8 cellular contexts compared by ENCODE assay signal in genomic region chr21:33266050-33266783, GRCh38. TPM values are rescaled to one million over a fixed set of nuclear protein-coding genes. Genes with fewer than 3 reads are reported as not detected.
DNase-seq lines count a peak whose midpoint lies in the region; ATAC-seq, FAIRE-seq and TF ChIP-seq lines count a peak whose summit lies in the region.

Gene IL10RB, plus strand, starts transcription at chr21:33266367. Its CDS starts 99 bp downstream, at chr21:33266466.

- H3K27ac ChIP-seq in PC-9 (no peak within 1 kb of the TSS), epithelial cell of prostate (peak within 1 kb of the TSS; percentile 40)

- peak within 1 kb of the TSS; percentile 91 for H2AFZ ChIP-seq in PC-9

- H3K36me3 ChIP-seq in BE2C, result no peaks in the 10 kb centered on the region
- H3K36me3 ChIP-seq in PC-9 (ENCODE audit: low read depth), result no peaks in the 10 kb centered on the region
- no peaks in the 10 kb centered on the region for H3K36me3 ChIP-seq in mucosa of stomach (ENCODE audit: control insufficient read depth, insufficient read depth, low read length)

- no TSS peak for BruUV-seq in PC-9 (replicated peaks; lab: Mats Ljungman, UMichigan)

- CTCF ChIA-PET in PC-9 (lab: Charles Lee), result interaction anchor here (0.5 kb wide), 1 partner anchor 176 kb away, joined by 3 read pairs; no protein-coding TSS in a partner anchor

- no peaks in the 10 kb centered on the region for H4K20me1 ChIP-seq in PC-9 (ENCODE audit: insufficient read depth)

- H3K4me2 ChIP-seq in PC-9, result peak within 1 kb of the TSS; percentile 83

- H3K4me1 ChIP-seq in BE2C, result no peaks in the 10 kb centered on the region; the same call in 1 of the 2 replicates
- H3K4me1 ChIP-seq in PC-9 (replicated peaks; ENCODE audit: insufficient read depth), result peaks cover 23% of the 10 kb centered on the region
- peaks cover 40% of the 10 kb centered on the region for H3K4me1 ChIP-seq in mucosa of stomach (ENCODE audit: control insufficient read depth, insufficient read depth, low read length)

- peak; percentile 78 for DNase-seq in BE2C
- DNase-seq in HTR-8/SVneo (ENCODE audit: insufficient read length, low spot score), result peak; percentile 79
- DNase-seq in PC-9, result peak in 1 of 2 experiments; percentile 55
- peak; percentile 81 for DNase-seq in activated T-cell treated with anti-CD3 and anti-CD28 coated beads, Interleukin-2, amount 50 U/mL, for 1 hour
- DNase-seq in epithelial cell of prostate (ENCODE audit: low read depth, low spot score), result no peak
- DNase-seq in stimulated activated CD8-positive, alpha-beta memory T cell treated with anti-CD3 and anti-CD28 coated beads, Interleukin-4, amount 100 ng/mL, for 4 hours (ENCODE audit: low read depth in 2 of 2, low spot score in 1 of 2), result peak; percentile 31 to 40

- H3K9me2 ChIP-seq in PC-9 (ENCODE audit: insufficient read depth), result no peaks in the 10 kb centered on the region

- no peaks in the 10 kb centered on the region for H3K79me2 ChIP-seq in PC-9 (ENCODE audit: low read depth)

- TF ChIP-seq CTCF in BE2C (IDR thresholded peaks at IDR 0.05; ENCODE audit: low read depth, low read length) (0 out of 2 replicates have a peak, but pooled peaks have one; percentile 1), PC-9 (conservative IDR thresholded peaks at IDR 0.05) (no peak)

- no peak for FAIRE-seq in HTR-8/SVneo (lab: Jason Lieb, UNC)

- peaks cover 26% of the 10 kb centered on the region; the same call in 1 of the 2 replicates for H3F3A ChIP-seq in PC-9 (ENCODE audit: insufficient read depth, low read depth)

- H3K9me3 ChIP-seq in BE2C, result no peaks in the 10 kb centered on the region
- H3K9me3 ChIP-seq in PC-9 (ENCODE audit: insufficient read depth, low read depth), result no peaks in the 10 kb centered on the region
- H3K9me3 ChIP-seq in mucosa of stomach (ENCODE audit: control insufficient read depth, low read length), result no peaks in the 10 kb centered on the region

- H3K4me3 ChIP-seq in BE2C (ENCODE audit: low read depth, low read length) (peak within 1 kb of the TSS; percentile 75), PC-9 (peak within 1 kb of the TSS; percentile 71), mucosa of stomach (ENCODE audit: low read length) (peak within 1 kb of the TSS; percentile 96)

- no peaks in the 10 kb centered on the region for H3K27me3 ChIP-seq in BE2C
- no peaks in the 10 kb centered on the region for H3K27me3 ChIP-seq in PC-9 (ENCODE audit: insufficient read depth, low read depth)
- no peaks in the 10 kb centered on the region for H3K27me3 ChIP-seq in mucosa of stomach (ENCODE audit: control insufficient read depth, insufficient read depth, low read length)

- POLR2A ChIA-PET in PC-9 (lab: Charles Lee; ENCODE audit: unreplicated experiment), result no interaction called here

- H3K9ac ChIP-seq in mucosa of stomach (ENCODE audit: low read length), result peak within 1 kb of the TSS; percentile 98

- intact Hi-C loops in PC-9 (cut with micrococcal nuclease; ENCODE audit: unreplicated experiment), result loop anchor here (5.0 kb wide), 1 partner anchor 61 kb away; no protein-coding TSS in a partner anchor

- ATAC-seq in GM19351 (IDR thresholded peaks at IDR 0.05; ENCODE audit: unreplicated experiment), result peak; percentile 40

RNA-seq across cellular contexts. Expression of gene IL10RB, which starts in this region (rescaled TPM):
- polyA plus RNA-seq in BE2C (2012; ENCODE audit: insufficient read depth, insufficient read length, low read depth), result 7.2 TPM
- 18.3 and 23.1 TPM in 2 replicates for total RNA-seq in PC-9 (2021)
